ENCODE assay signal across 12 cellular contexts in genomic region chr1:78080767-78081166, GRCh38. TPM values are rescaled to one million over a fixed set of nuclear protein-coding genes. Genes with fewer than 3 reads are reported as not detected.
DNase-seq lines count a peak whose midpoint lies in the region; ATAC-seq and TF ChIP-seq lines count a peak whose summit lies in the region.
"Had no signal": no experiment of that assay in that cellular context is flagged by ENCODE, and none has a peak within 500 bp of the region (broad histone marks: within the 10 kb centered on the region; RNA-seq: fewer than 3 reads in every experiment).

No MANE protein-coding gene starts in this region.

- POLR2A ChIA-PET in OCI-LY7 (lab: Charles Lee), result no interaction called here

- H3K27ac ChIP-seq in OCI-LY7 (ENCODE audit: low read depth, low read length, poor library complexity, severe bottlenecking) (no peak overlapping the region), esophagus squamous epithelium (peak overlapping the region in 3 of 4 donors; percentile 5 to 49 (median 39))

- no peaks in the 10 kb centered on the region for H4K20me1 ChIP-seq in OCI-LY7 (ENCODE audit: insufficient read depth, low read length)

- BruUV-seq in OCI-LY7 (replicated peaks; lab: Mats Ljungman, UMichigan), result no TSS peak

- peaks cover 19% of the 10 kb centered on the region for H3K4me1 Mint-ChIP-seq in activated T-cell treated with anti-CD3 and anti-CD28 coated beads, Interleukin-2, amount 50 U/mL, for 72 hours (ENCODE audit: low read depth)
- peaks cover 22% of the 10 kb centered on the region for H3K4me1 Mint-ChIP-seq in stimulated activated effector memory CD8-positive, alpha-beta T cell treated with anti-CD3 and anti-CD28 coated beads, Interleukin-12 subunit alpha, Interleukin-12 subunit beta, amount 100 ng/mL, for 72 hours

- no peak for ATAC-seq in activated T-cell treated with anti-CD3 and anti-CD28 coated beads, Interleukin-2, amount 50 U/mL, for 72 hours (replicated peaks in 1 of 2)
- no peak for ATAC-seq in stimulated activated effector memory CD8-positive, alpha-beta T cell treated with anti-CD3 and anti-CD28 coated beads, Interleukin-12 subunit alpha, Interleukin-12 subunit beta, amount 100 ng/mL, for 72 hours
- no peak for ATAC-seq in GM19467 (IDR thresholded peaks at IDR 0.05; ENCODE audit: unreplicated experiment)
- no peak for ATAC-seq in sciatic nerve

- H3K4me1 ChIP-seq in OCI-LY7 (ENCODE audit: insufficient read depth, low read length, poor library complexity, severe bottlenecking) (no peaks in the 10 kb centered on the region), esophagus squamous epithelium (peaks cover 0 to 17% (median 3%) of the 10 kb centered on the region in 3 donors)

- no peak for TF ChIP-seq POLR2A in esophagus squamous epithelium (IDR thresholded peaks at IDR 0.05)

- H3K79me2 ChIP-seq in OCI-LY7 (ENCODE audit: insufficient read depth, low read depth, low read length), result no peaks in the 10 kb centered on the region

- no peak overlapping the region for H3K4me2 ChIP-seq in OCI-LY7 (ENCODE audit: low read length)

- no peaks in the 10 kb centered on the region for H3K27me3 Mint-ChIP-seq in activated T-cell treated with anti-CD3 and anti-CD28 coated beads, Interleukin-2, amount 50 U/mL, for 72 hours (ENCODE audit: low read depth)

- no peaks in the 10 kb centered on the region for H3K27me3 ChIP-seq in esophagus squamous epithelium

- TF ChIP-seq CTCF in OCI-LY7 (conservative IDR thresholded peaks at IDR 0.05; ENCODE audit: low read length) (no peak), esophagus squamous epithelium (IDR thresholded peaks at IDR 0.05) (no peak)

- H3K36me3 Mint-ChIP-seq in activated T-cell treated with anti-CD3 and anti-CD28 coated beads, Interleukin-2, amount 50 U/mL, for 72 hours (ENCODE audit: insufficient read depth in 2 of 2), result peaks cover 0 to 3% of the 10 kb centered on the region in 2 donors
- no peaks in the 10 kb centered on the region for H3K36me3 Mint-ChIP-seq in stimulated activated effector memory CD8-positive, alpha-beta T cell treated with anti-CD3 and anti-CD28 coated beads, Interleukin-12 subunit alpha, Interleukin-12 subunit beta, amount 100 ng/mL, for 72 hours

- intact Hi-C loops in OCI-LY7 (cut with micrococcal nuclease; ENCODE audit: unreplicated experiment) (no loop called here), esophagus squamous epithelium (cut with DNase I) (no loop called here), sciatic nerve (cut with DNase I) (no loop called here)

- H3K4me3 Mint-ChIP-seq in activated T-cell treated with anti-CD3 and anti-CD28 coated beads, Interleukin-2, amount 50 U/mL, for 72 hours, result peak overlapping the region; percentile 51 to 67
- peak overlapping the region; percentile 59 for H3K4me3 Mint-ChIP-seq in stimulated activated effector memory CD8-positive, alpha-beta T cell treated with anti-CD3 and anti-CD28 coated beads, Interleukin-12 subunit alpha, Interleukin-12 subunit beta, amount 100 ng/mL, for 72 hours

- 83 to 88% methylated on average over 2 of the region's 2 CpGs for WGBS in esophagus squamous epithelium, 2 donors

- H3K9me2 ChIP-seq in OCI-LY7 (ENCODE audit: insufficient read depth, low read length), result no peaks in the 10 kb centered on the region

- H3K9me3 Mint-ChIP-seq in activated T-cell treated with anti-CD3 and anti-CD28 coated beads, Interleukin-2, amount 50 U/mL, for 72 hours, result peaks cover 0 to 5% of the 10 kb centered on the region in 2 donors
- peaks cover 2% of the 10 kb centered on the region for H3K9me3 Mint-ChIP-seq in stimulated activated effector memory CD8-positive, alpha-beta T cell treated with anti-CD3 and anti-CD28 coated beads, Interleukin-12 subunit alpha, Interleukin-12 subunit beta, amount 100 ng/mL, for 72 hours

- H3K36me3 ChIP-seq in OCI-LY7 (ENCODE audit: insufficient read depth, low read length), result no peaks in the 10 kb centered on the region
- H3K36me3 ChIP-seq in esophagus squamous epithelium, result no peaks in the 10 kb centered on the region

- peak overlapping the region; percentile 88 for H3K27ac Mint-ChIP-seq in activated T-cell treated with anti-CD3 and anti-CD28 coated beads, Interleukin-2, amount 50 U/mL, for 72 hours
- peak overlapping the region; percentile 92 for H3K27ac Mint-ChIP-seq in stimulated activated effector memory CD8-positive, alpha-beta T cell treated with anti-CD3 and anti-CD28 coated beads, Interleukin-12 subunit alpha, Interleukin-12 subunit beta, amount 100 ng/mL, for 72 hours

- H3K4me3 ChIP-seq in OCI-LY7 (ENCODE audit: low read depth, low read length, poor library complexity, severe bottlenecking) (no peak overlapping the region), esophagus squamous epithelium (peak overlapping the region in 1 of 4 donors; percentile 23)

- CTCF ChIA-PET in OCI-LY7 (lab: Charles Lee; ENCODE audit: unreplicated experiment), result no interaction called here

- no peaks in the 10 kb centered on the region for H3K9me3 ChIP-seq in OCI-LY7 (ENCODE audit: low read length)
- H3K9me3 ChIP-seq in esophagus squamous epithelium, result no peaks in the 10 kb centered on the region

- no peak for DNase-seq in activated T-cell treated with anti-CD3 and anti-CD28 coated beads, Interleukin-2, amount 50 U/mL, for 72 hours
- no peak for DNase-seq in activated T-cell treated with anti-CD3 and anti-CD28 coated beads, Interleukin-2, amount 50 U/mL, for 1 hour
- DNase-seq in OCI-LY7 (ENCODE audit: low spot score), result no peak
- DNase-seq in esophagus squamous epithelium (lab: John Stamatoyannopoulos, UW), result no peak
- DNase-seq in stimulated activated effector memory CD8-positive, alpha-beta T cell treated with anti-CD3 and anti-CD28 coated beads, Interleukin-12 subunit alpha, Interleukin-12 subunit beta, amount 100 ng/mL, for 72 hours (ENCODE audit: low spot score in 2 of 2), result no peak
- DNase-seq in sciatic nerve (ENCODE audit: low spot score), result no peak
- no peak for DNase-seq in midbrain (lab: John Stamatoyannopoulos, UW)
- DNase-seq: activated CD4-positive, CD25-positive, alpha-beta regulatory T cell; cortex of kidney; NCI-H524 treated with DMSO at 0.1 percent for 48 hours; SIG-M5 had no signal

- H2AFZ ChIP-seq in OCI-LY7 (ENCODE audit: low read length), result peak overlapping the region; percentile 9; the same call in 1 of the 2 replicates

RNA-seq across cellular contexts. Expression of gene GIPC2, which starts 35.0 kb away (rescaled TPM):
- under 1 TPM; 0.32 to 0.62 TPM for total RNA-seq in activated T-cell treated with anti-CD3 and anti-CD28 coated beads, Interleukin-2, amount 50 U/mL, for 72 hours
- 0.15 TPM in 1 of 2 replicates, not detected in the other for total RNA-seq in OCI-LY7 (2014; rRNA removed; shearing (Covaris generic))
- total RNA-seq in OCI-LY7 (2022) (not detected in 2 replicates), esophagus squamous epithelium (1 to 10 TPM; 2.8 to 4.2 (median 3.7) TPM), sciatic nerve (4.0 TPM)
